Comparison of ENCODE assay signal across 11 cellular contexts in the genomic region with DNA sequence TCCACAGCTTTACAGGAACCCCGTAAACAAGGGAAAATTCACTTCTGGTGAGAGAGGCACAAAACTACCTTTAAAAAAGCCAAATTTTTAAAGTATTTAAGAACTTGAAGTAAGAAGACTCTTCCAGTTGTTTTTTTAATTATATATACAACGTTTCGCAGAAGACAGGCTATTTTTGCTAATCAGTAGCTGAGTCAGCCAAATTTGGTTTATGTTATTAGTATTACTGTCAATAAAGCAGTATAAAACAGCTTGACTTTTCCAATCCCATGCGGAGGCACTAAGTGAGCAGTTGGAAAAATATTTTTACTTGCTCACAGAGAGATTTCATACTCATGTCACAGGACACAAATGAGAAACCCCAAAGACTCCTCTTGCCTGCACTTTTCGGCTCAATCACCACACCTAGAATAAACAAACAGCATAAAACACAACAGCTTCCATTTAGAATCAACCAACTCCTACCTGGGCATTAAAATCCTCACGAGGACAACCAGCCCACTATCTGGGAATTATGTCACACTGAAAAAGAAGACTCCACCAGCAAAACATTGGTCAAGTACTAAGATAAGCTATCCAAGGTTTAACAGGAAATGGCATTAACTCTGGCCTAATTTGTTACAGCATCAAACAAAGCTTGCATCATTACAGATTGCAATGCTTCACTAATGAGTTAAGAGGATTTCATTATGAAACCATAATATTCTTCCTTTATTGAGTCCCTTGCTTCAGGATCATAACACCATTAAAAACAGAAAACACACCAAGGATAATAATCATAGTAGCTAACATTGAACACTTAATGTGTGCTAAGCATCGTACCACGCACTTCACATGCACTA. TPM values are rescaled to one million over a fixed set of nuclear protein-coding genes. Genes with fewer than 3 reads are reported as not detected.
DNase-seq lines count a peak whose midpoint lies in the region; ATAC-seq, FAIRE-seq and TF ChIP-seq lines count a peak whose summit lies in the region.
"Had no signal": no experiment of that assay in that cellular context is flagged by ENCODE, and none has a peak within 500 bp of the region (broad histone marks: within the 10 kb centered on the region; RNA-seq: fewer than 3 reads in every experiment).

No MANE protein-coding gene starts in this region.

- POLR2A ChIA-PET in CD8-positive, alpha-beta memory T cell (lab: Charles Lee), result interaction anchor here (0.5 to 2.6 kb wide), 7 partner anchors 12 to 86 kb away, joined by 3 to 8 read pairs (median 3); no protein-coding TSS in a partner anchor

- no peak for DNase-seq in CD8-positive, alpha-beta memory T cell
- DNase-seq in NB4 (ENCODE audit: low read depth) (peak; percentile 24), bronchial epithelial cell (ENCODE audit: low read depth) (peak; percentile 57), posterior vena cava (ENCODE audit: low spot score) (no peak), DMS79 treated with DMSO at 0.1 percent for 48 hours (lab: John Stamatoyannopoulos, UW) (no peak)
- DNase-seq: amygdala, nucleus accumbens had no signal

- H3K36me3 Mint-ChIP-seq in CD8-positive, alpha-beta memory T cell, result peaks cover 0 to 30% (median 12%) of the 10 kb centered on the region in 3 donors
- H3K36me3 Mint-ChIP-seq in nephron (ENCODE audit: low read depth), result peaks cover under 1% of the 10 kb centered on the region

- H3K4me3 ChIP-seq in CD8-positive, alpha-beta memory T cell (ENCODE audit: low read length), result no peak overlapping the region
- H3K4me3 ChIP-seq in NB4 (ENCODE audit: low read depth, low read length), result no peak overlapping the region
- H3K4me3 ChIP-seq in bronchial epithelial cell (ENCODE audit: low read depth, low read length), result no peak overlapping the region

- intact Hi-C loops in posterior vena cava (cut with DNase I), result no loop called here

- TF ChIP-seq CTCF in NB4 (IDR thresholded peaks at IDR 0.05; ENCODE audit: low read depth, low read length) (no peak), bronchial epithelial cell (IDR thresholded peaks at IDR 0.05; ENCODE audit: insufficient read depth, low read length, severe bottlenecking) (no peak), nephron (IDR thresholded peaks at IDR 0.05; ENCODE audit: unreplicated experiment in 3 of 3) (no peak)

- H3K27me3 Mint-ChIP-seq in CD8-positive, alpha-beta memory T cell, result peaks cover 0 to 1% of the 10 kb centered on the region in 2 donors
- no peaks in the 10 kb centered on the region for H3K27me3 Mint-ChIP-seq in nephron (ENCODE audit: low read depth)

- FAIRE-seq in bronchial epithelial cell (lab: Jason Lieb, UNC), result no peak

- H3K27me3 ChIP-seq in CD8-positive, alpha-beta memory T cell (ENCODE audit: insufficient read depth, low read length, poor library complexity, severe bottlenecking), result no peaks in the 10 kb centered on the region
- H3K27me3 ChIP-seq in bronchial epithelial cell (ENCODE audit: control insufficient read depth, insufficient read depth, low read length), result no peaks in the 10 kb centered on the region

- H3K9me3 Mint-ChIP-seq in CD8-positive, alpha-beta memory T cell, result no peaks in the 10 kb centered on the region
- no peaks in the 10 kb centered on the region for H3K9me3 Mint-ChIP-seq in nephron
- H3K9me3 Mint-ChIP-seq: T-helper 2 cell treated with Interferon-gamma antibody and Interleukin-4, amounts not matched to agents 5 μg/mL and 100 μg/mL, for 36 hours had no signal

- peak overlapping the region in 5 of 7 donors; percentile 35 to 45 (median 42) for H3K4me3 Mint-ChIP-seq in CD8-positive, alpha-beta memory T cell
- H3K4me3 Mint-ChIP-seq in nephron, result peak overlapping the region in 1 of 3 experiments; percentile 7
- H3K4me3 Mint-ChIP-seq: T-helper 2 cell treated with Interferon-gamma antibody and Interleukin-4, amounts not matched to agents 5 μg/mL and 100 μg/mL, for 36 hours had no signal

- peaks cover 4% of the 10 kb centered on the region for H3K36me3 ChIP-seq in CD8-positive, alpha-beta memory T cell (ENCODE audit: insufficient read depth, low read length)
- H3K36me3 ChIP-seq in bronchial epithelial cell (ENCODE audit: control insufficient read depth, insufficient read depth, low read length), result no peaks in the 10 kb centered on the region

- ATAC-seq in HG03521 (IDR thresholded peaks at IDR 0.05; ENCODE audit: unreplicated experiment), result no peak
- no peak for ATAC-seq in HG02840 (IDR thresholded peaks at IDR 0.05; ENCODE audit: low FRiP score, unreplicated experiment)

- TF ChIP-seq POLR2A in NB4 (IDR thresholded peaks at IDR 0.05; ENCODE audit: extremely low read depth, insufficient read length), result no peak

- no peaks in the 10 kb centered on the region for H3K9me3 ChIP-seq in CD8-positive, alpha-beta memory T cell (ENCODE audit: low read length)

- peak overlapping the region; percentile 4 to 86 (median 64) for H3K27ac Mint-ChIP-seq in CD8-positive, alpha-beta memory T cell
- H3K27ac Mint-ChIP-seq in nephron, result peak overlapping the region; percentile 88 to 93 (median 90)
- H3K27ac Mint-ChIP-seq: T-helper 2 cell treated with Interferon-gamma antibody and Interleukin-4, amounts not matched to agents 5 μg/mL and 100 μg/mL, for 36 hours had no signal

- CTCF ChIA-PET in CD8-positive, alpha-beta memory T cell (lab: Charles Lee), result interaction anchor here (0.6 to 1.5 kb wide), 8 partner anchors 8 to 506 kb away, joined by 3 to 6 read pairs (median 3); no protein-coding TSS in a partner anchor

- no peak overlapping the region for H3K27ac ChIP-seq in CD8-positive, alpha-beta memory T cell (ENCODE audit: low read depth, low read length)

- H3K4me1 Mint-ChIP-seq in CD8-positive, alpha-beta memory T cell, result peaks cover 65 to 85% (median 83%) of the 10 kb centered on the region in 3 donors
- H3K4me1 Mint-ChIP-seq in nephron, result peaks cover 28% of the 10 kb centered on the region

- peaks cover 39% of the 10 kb centered on the region for H3K4me1 ChIP-seq in CD8-positive, alpha-beta memory T cell (ENCODE audit: insufficient read depth, low read length)

RNA-seq across cellular contexts. Expression of a gene that starts 26.3 kb away (rescaled TPM):
- total RNA-seq in CD8-positive, alpha-beta memory T cell, result 100 to 1,000 TPM; 117 to 124 TPM
- polyA plus RNA-seq in CD8-positive, alpha-beta memory T cell, result 96.9 TPM
- 35.3 and 42.1 TPM in 2 replicates for total RNA-seq in bronchial epithelial cell
- 10 to 100 TPM; 52.2 to 54.0 TPM for total RNA-seq in posterior vena cava

Comparison
In these comparisons a context has a peak if more than half of its experiments do, and no peak if none do; other contexts are left out.
1. DNase-seq: peak in NB4 (single experiment) and bronchial epithelial cell (single experiment); none in CD8-positive, alpha-beta memory T cell (0 of 5), posterior vena cava (single experiment) and DMS79 treated with DMSO at 0.1 percent for 48 hours (single experiment).